Comparison of ENCODE assay signal across 24 cellular contexts in the genomic region with DNA sequence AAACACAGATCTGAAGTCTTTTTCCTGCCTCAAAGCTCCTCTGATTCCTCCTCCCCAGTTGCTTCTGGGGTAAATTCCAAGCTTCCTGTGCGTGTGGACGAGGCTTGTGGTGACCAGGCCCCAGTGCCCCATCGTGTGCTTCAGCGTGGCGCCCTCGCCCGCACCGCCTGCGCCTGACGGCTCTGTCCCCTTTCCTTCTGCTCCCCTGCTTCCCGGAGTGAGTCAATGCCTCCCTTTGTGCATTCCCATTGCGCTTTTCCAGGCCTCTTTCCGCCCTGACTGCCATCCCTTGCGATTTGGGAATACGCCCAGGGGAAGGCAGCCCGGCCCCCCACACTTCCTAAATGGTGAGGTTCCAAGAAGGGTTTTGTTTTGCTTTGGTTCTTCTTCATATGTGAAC.
"Had no signal": no experiment of that assay in that cellular context is flagged by ENCODE, and none has a peak within 500 bp of the region (broad histone marks: within the 10 kb centered on the region; RNA-seq: fewer than 3 reads in every experiment).

No MANE protein-coding gene starts in this region.

- H3K9me3 Mint-ChIP-seq: activated T-helper 2 cell treated with anti-CD3 and anti-CD28 coated beads, Interferon-gamma antibody, Interleukin-2, Interleukin-4, amounts not matched to agents 10 μg/mL and 5 μg/mL and 100 μg/mL, durations not matched to agents 14 hours and 24 hours and 36 hours had no signal

- H3K4me1 Mint-ChIP-seq: mesothelial cell of epicardium had no signal

- H3K4me3 ChIP-seq: adrenal gland, left ventricle myocardium inferior, sigmoid colon, smooth muscle cell, stomach, testis, uterus had no signal

- H3K9me3 ChIP-seq: adrenal gland, left ventricle myocardium inferior, sigmoid colon, stomach, testis, uterus had no signal

- H3K27me3 ChIP-seq: adrenal gland, sigmoid colon, stomach, testis, uterus had no signal

- H3K4me2 ChIP-seq: smooth muscle cell had no signal

- ATAC-seq: activated CD4-positive, alpha-beta T cell treated with anti-CD3 and anti-CD28 coated beads for 36 hours; natural killer cell; stimulated activated memory B cell treated with anti-CD40 and anti-IgM and Interleukin-4, amounts not matched to agents 10 μg/mL and 1 μg/mL and 100 μg/mL, for 72 hours had no signal

- H3K36me3 Mint-ChIP-seq: natural killer cell had no signal

- H3K36me3 ChIP-seq: left ventricle myocardium inferior, sigmoid colon, uterus had no signal

- H3K27ac Mint-ChIP-seq: activated CD4-positive, alpha-beta T cell treated with anti-CD3 and anti-CD28 coated beads for 36 hours; activated naive CD8-positive, alpha-beta T cell; activated T-cell treated with anti-CD3 and anti-CD28 coated beads, Interleukin-2, amount 50 U/mL, for 24 hours; activated T-helper 2 cell treated with anti-CD3 and anti-CD28 coated beads, Interferon-gamma antibody, Interleukin-2, Interleukin-4, amounts not matched to agents 10 μg/mL and 5 μg/mL and 100 μg/mL, durations not matched to agents 14 hours and 24 hours and 36 hours; mesothelial cell of epicardium; natural killer cell; stimulated activated memory B cell treated with anti-CD40 and anti-IgM and Interleukin-4, amounts not matched to agents 10 μg/mL and 1 μg/mL and 100 μg/mL, for 72 hours had no signal

- H3K27me3 Mint-ChIP-seq: activated CD4-positive, alpha-beta T cell treated with anti-CD3 and anti-CD28 coated beads for 36 hours; activated naive CD8-positive, alpha-beta T cell; activated T-cell treated with anti-CD3 and anti-CD28 coated beads, Interleukin-2, amount 50 U/mL, for 24 hours; stimulated activated memory B cell treated with anti-CD40 and anti-IgM and Interleukin-4, amounts not matched to agents 10 μg/mL and 1 μg/mL and 100 μg/mL, for 72 hours had no signal

- H3K27ac ChIP-seq: adrenal gland, left ventricle myocardium inferior, stomach, testis, uterus had no signal

- H3K4me3 Mint-ChIP-seq: activated CD4-positive, alpha-beta T cell treated with anti-CD3 and anti-CD28 coated beads for 36 hours; activated naive CD8-positive, alpha-beta T cell; activated T-cell treated with anti-CD3 and anti-CD28 coated beads, Interleukin-2, amount 50 U/mL, for 24 hours; mesothelial cell of epicardium; natural killer cell; stimulated activated memory B cell treated with anti-CD40 and anti-IgM and Interleukin-4, amounts not matched to agents 10 μg/mL and 1 μg/mL and 100 μg/mL, for 72 hours had no signal

- H3K4me1 ChIP-seq: adrenal gland, sigmoid colon, stomach, testis, uterus had no signal

- DNase-seq: activated CD4-positive, alpha-beta T cell treated with anti-CD3 and anti-CD28 coated beads for 36 hours; activated CD4-positive, alpha-beta T cell treated with anti-CD3 and anti-CD28 coated beads, Interleukin-2, amount 50 U/mL, for 4 hours; activated CD8-positive, alpha-beta memory T cell treated with anti-CD3 and anti-CD28 coated beads for 24 hours; activated CD8-positive, alpha-beta memory T cell treated with anti-CD3 and anti-CD28 coated beads, Interleukin-2, amount 50 U/mL, for 4 hours; activated naive CD4-positive, alpha-beta T cell; activated T-cell treated with anti-CD3 and anti-CD28 coated beads, Interleukin-2, amount 50 U/mL, for 24 hours; adrenal gland; cerebellar nuclear complex; cortex of kidney; left ventricle myocardium inferior; natural killer cell; retina; sigmoid colon; stimulated activated CD4-positive, alpha-beta T cell treated with anti-CD3 and anti-CD28 coated beads, Interleukin-15, amount 100 ng/mL, for 24 hours; stomach; T-helper 1 cell; testis; trophoblast cell; uterus had no signal
